In the genomic region with DNA sequence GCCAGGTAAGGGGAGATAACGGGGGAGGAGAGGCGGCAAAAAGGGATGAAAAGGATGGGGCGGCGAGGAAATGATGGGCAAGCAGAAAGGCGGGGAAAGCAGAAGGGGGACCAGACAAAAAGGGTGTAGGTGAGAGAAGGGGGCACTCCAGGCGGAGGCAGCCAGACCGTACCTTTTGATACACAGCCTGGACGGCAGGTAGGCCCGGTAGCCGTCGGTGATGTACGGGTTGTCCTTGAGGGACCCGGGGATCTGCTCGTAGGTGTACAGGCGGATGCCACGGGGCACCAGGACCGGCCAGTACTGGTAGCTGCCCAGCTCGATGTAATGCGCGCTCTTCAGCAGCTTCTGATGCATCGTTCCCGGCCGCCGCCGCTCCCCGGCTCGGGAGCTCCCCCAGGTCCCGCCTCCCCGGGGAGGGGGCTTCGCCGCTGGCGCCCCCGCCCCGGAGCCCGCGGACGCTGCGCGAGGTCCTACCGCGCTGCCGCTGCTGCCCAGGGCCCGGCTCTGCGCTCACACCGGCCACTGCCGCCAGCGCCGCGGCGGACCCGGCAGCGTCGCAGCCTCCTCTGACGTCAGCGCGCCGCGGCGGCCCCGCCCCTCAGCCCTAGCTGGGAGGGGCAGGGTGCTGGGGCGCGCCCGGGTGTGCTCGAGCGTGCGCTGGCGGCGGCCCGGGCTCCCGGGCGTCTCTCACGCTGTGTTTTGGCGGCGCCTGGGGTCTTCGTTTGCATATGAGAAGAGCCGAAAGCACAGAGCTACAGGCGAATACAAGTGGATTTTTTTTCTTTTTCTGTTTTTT, we compare ENCODE assay signal across 8 cellular contexts. TPM values are rescaled to one million over a fixed set of nuclear protein-coding genes. Genes with fewer than 3 reads are reported as not detected.
DNase-seq lines count a peak whose midpoint lies in the region; ATAC-seq lines count a peak whose summit lies in the region.

A gene with protein sequence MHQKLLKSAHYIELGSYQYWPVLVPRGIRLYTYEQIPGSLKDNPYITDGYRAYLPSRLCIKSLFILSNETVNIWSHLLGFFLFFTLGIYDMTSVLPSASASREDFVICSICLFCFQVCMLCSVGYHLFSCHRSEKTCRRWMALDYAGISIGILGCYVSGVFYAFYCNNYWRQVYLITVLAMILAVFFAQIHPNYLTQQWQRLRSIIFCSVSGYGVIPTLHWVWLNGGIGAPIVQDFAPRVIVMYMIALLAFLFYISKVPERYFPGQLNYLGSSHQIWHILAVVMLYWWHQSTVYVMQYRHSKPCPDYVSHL (minus strand): TSS at position 571 of the 799 bp plus-strand sequence. CDS start 214 bp downstream, at position 357.

- DNase-seq in AML-193 (lab: John Stamatoyannopoulos, UW) (peak; percentile 73 to 74), NCI-H345 treated with DMSO at 0.1 percent for 48 hours (lab: John Stamatoyannopoulos, UW; ENCODE audit: unreplicated experiment) (peak; percentile 47), cerebellum (ENCODE audit: low spot score) (peak; percentile 94), kidney tubule cell (ENCODE audit: low spot score) (peak; percentile 89)
- DNase-seq in activated CD4-positive, alpha-beta T cell treated with anti-CD3 and anti-CD28 coated beads for 1 hour = peak; percentile 76
- peak; percentile 59 to 80 (median 76) for DNase-seq in stimulated activated CD4-positive, alpha-beta T cell treated with anti-CD3 and anti-CD28 coated beads, Interleukin-1b, Interleukin-23, amount 100 ng/mL, for 24 hours (ENCODE audit: low read depth in 4 of 4, low spot score in 1 of 4)

- ATAC-seq in GM19025 (IDR thresholded peaks at IDR 0.05; ENCODE audit: low read depth, unreplicated experiment) (peak; percentile 98), HG03196 (IDR thresholded peaks at IDR 0.05; ENCODE audit: unreplicated experiment) (peak; percentile 98)

RNA-seq across cellular contexts. Expression of the gene that starts here (rescaled TPM):
- total RNA-seq in cerebellum = 62.5 TPM

Comparison
In these comparisons a context has a peak if more than half of its experiments do, and no peak if none do; other contexts are left out.
1. Peak in every context shown above with its lines: DNase-seq and ATAC-seq.